ENCODE assay signal across 13 cellular contexts in genomic region chr18:7646174-7646886, GRCh38.
DNase-seq lines count a peak whose midpoint lies in the region; ATAC-seq and TF ChIP-seq lines count a peak whose summit lies in the region.
"Had no signal": no experiment of that assay in that cellular context is flagged by ENCODE, and none has a peak within 500 bp of the region (broad histone marks: within the 10 kb centered on the region; RNA-seq: fewer than 3 reads in every experiment).

No MANE protein-coding gene starts in this region.

- H3K9ac ChIP-seq in neural progenitor cell, result no peak overlapping the region

- H3K4me2 ChIP-seq in GM23338, result no peak overlapping the region
- peak overlapping the region; percentile 10 for H3K4me2 ChIP-seq in neural progenitor cell

- H3K27me3 ChIP-seq in heart right ventricle, result no peaks in the 10 kb centered on the region
- no peaks in the 10 kb centered on the region for H3K27me3 ChIP-seq in GM23338 (ENCODE audit: insufficient read depth)
- H3K27me3 ChIP-seq in RWPE2 (ENCODE audit: insufficient read depth, poor library complexity, severe bottlenecking), result no peaks in the 10 kb centered on the region
- no peaks in the 10 kb centered on the region for H3K27me3 ChIP-seq in neural progenitor cell
- H3K27me3 ChIP-seq: BE2C had no signal

- DNase-seq in heart right ventricle, result no peak
- no peak for DNase-seq in left cardiac atrium
- DNase-seq in GM23338 (ENCODE audit: low spot score), result peak; percentile 27
- no peak for DNase-seq in RWPE2 (ENCODE audit: low spot score)
- no peak for DNase-seq in neural progenitor cell (ENCODE audit: low spot score)
- no peak for DNase-seq in NCI-H1105 (lab: John Stamatoyannopoulos, UW)
- DNase-seq in NCI-H524 (lab: John Stamatoyannopoulos, UW), result no peak
- DNase-seq: BE2C; CD8-positive, alpha-beta T cell; KG1; NCI-H446 treated with DMSO at 0.1 percent for 48 hours; T-cell had no signal

- H3K27ac Mint-ChIP-seq in GM23338 (no peak overlapping the region), neural progenitor cell (no peak overlapping the region)
- H3K27ac Mint-ChIP-seq: CD8-positive, alpha-beta T cell; T-cell had no signal

- peak in 5 of 8 donors; percentile 11 to 32 (median 22) for ATAC-seq in heart right ventricle
- no peak for ATAC-seq in left cardiac atrium
- ATAC-seq in GM23338, result peak; percentile 71
- peak; percentile 19; the same call in 1 of the 3 replicates for ATAC-seq in RWPE2 (ENCODE audit: low read depth)
- ATAC-seq in HG03095 (IDR thresholded peaks at IDR 0.05; ENCODE audit: unreplicated experiment), result no peak
- ATAC-seq: CD8-positive, alpha-beta T cell; T-cell had no signal

- H3K4me3 ChIP-seq in heart right ventricle (no peak overlapping the region), GM23338 (no peak overlapping the region), RWPE2 (ENCODE audit: severe bottlenecking) (no peak overlapping the region), neural progenitor cell (no peak overlapping the region)

- peak overlapping the region in 1 of 10 donors; percentile 37 for H3K27ac ChIP-seq in heart right ventricle
- no peak overlapping the region for H3K27ac ChIP-seq in GM23338 (ENCODE audit: low read depth)
- H3K27ac ChIP-seq in RWPE2 (ENCODE audit: poor library complexity, severe bottlenecking), result no peak overlapping the region
- H3K27ac ChIP-seq in neural progenitor cell, result no peak overlapping the region

- H3K36me3 ChIP-seq in heart right ventricle (no peaks in the 10 kb centered on the region), GM23338 (ENCODE audit: insufficient read depth) (no peaks in the 10 kb centered on the region), RWPE2 (ENCODE audit: low read depth) (no peaks in the 10 kb centered on the region), neural progenitor cell (no peaks in the 10 kb centered on the region)
- H3K36me3 ChIP-seq: BE2C had no signal

- H2AFZ ChIP-seq in GM23338 (0 out of 2 replicates have a peak overlapping the region, but pooled peaks have one; percentile 13), neural progenitor cell (replicated peaks) (no peak overlapping the region)

- H3K27me3 Mint-ChIP-seq in GM23338 (ENCODE audit: insufficient read depth, low read depth, poor library complexity), result no peaks in the 10 kb centered on the region
- no peaks in the 10 kb centered on the region for H3K27me3 Mint-ChIP-seq in neural progenitor cell (ENCODE audit: insufficient read depth, low read depth)
- H3K27me3 Mint-ChIP-seq: T-cell had no signal

- 89 to 92% methylated on average over 6 of the region's 6 CpGs for WGBS in heart right ventricle, 2 donors

- H3F3A ChIP-seq in GM23338 (replicated peaks; ENCODE audit: low read depth) (no peaks in the 10 kb centered on the region), neural progenitor cell (ENCODE audit: low read depth) (no peaks in the 10 kb centered on the region)

- H3K4me3 Mint-ChIP-seq in GM23338 (no peak overlapping the region), neural progenitor cell (no peak overlapping the region)
- H3K4me3 Mint-ChIP-seq: CD8-positive, alpha-beta T cell; T-cell had no signal

- H3K79me2 ChIP-seq in GM23338 (replicated peaks; ENCODE audit: insufficient read depth) (no peaks in the 10 kb centered on the region), neural progenitor cell (ENCODE audit: low read depth) (no peaks in the 10 kb centered on the region)

- H3K4me1 Mint-ChIP-seq in GM23338 (peaks cover 12% of the 10 kb centered on the region), neural progenitor cell (no peaks in the 10 kb centered on the region)
- H3K4me1 Mint-ChIP-seq: T-cell had no signal

- H3K36me3 Mint-ChIP-seq in GM23338 (ENCODE audit: low read depth), result peaks cover 9% of the 10 kb centered on the region; the same call in 1 of the 3 replicates
- peaks cover 3% of the 10 kb centered on the region for H3K36me3 Mint-ChIP-seq in neural progenitor cell
- H3K36me3 Mint-ChIP-seq: CD8-positive, alpha-beta T cell; T-cell had no signal

- peaks cover 10% of the 10 kb centered on the region; the same call in 1 of the 3 replicates for H3K9me3 Mint-ChIP-seq in GM23338
- peaks cover 16% of the 10 kb centered on the region for H3K9me3 Mint-ChIP-seq in neural progenitor cell

- 0 out of 2 replicates have a peak, but pooled peaks cover 3% of the 10 kb centered on the region for H3K9me2 ChIP-seq in GM23338 (ENCODE audit: insufficient read depth)

- H3K9me3 ChIP-seq in heart right ventricle (peaks cover 0 to 17% (median 5%) of the 10 kb centered on the region in 11 donors), RWPE2 (ENCODE audit: severe bottlenecking) (no peaks in the 10 kb centered on the region), neural progenitor cell (ENCODE audit: low read depth) (no peaks in the 10 kb centered on the region)
- H3K9me3 ChIP-seq: BE2C had no signal

- TF ChIP-seq CTCF in heart right ventricle (IDR thresholded peaks at IDR 0.05) (no peak), GM23338 (conservative IDR thresholded peaks at IDR 0.05; ENCODE audit: low read depth in 2 of 2) (no peak), RWPE2 (IDR thresholded peaks at IDR 0.05; ENCODE audit: poor library complexity, severe bottlenecking) (no peak), neural progenitor cell (IDR thresholded peaks at IDR 0.05) (no peak)

- H4K20me1 ChIP-seq in GM23338 (replicated peaks; ENCODE audit: insufficient read depth), result no peaks in the 10 kb centered on the region
- H4K20me1 ChIP-seq in neural progenitor cell (ENCODE audit: low read depth), result no peaks in the 10 kb centered on the region

- intact Hi-C loops in heart right ventricle (cut with DNase I), result no loop called here
- intact Hi-C loops in left cardiac atrium (cut with DNase I), result no loop called here

- peaks cover 0 to 71% (median 48%) of the 10 kb centered on the region in 9 donors for H3K4me1 ChIP-seq in heart right ventricle
- peaks cover 7% of the 10 kb centered on the region; the same call in 1 of the 2 replicates for H3K4me1 ChIP-seq in GM23338 (ENCODE audit: insufficient read depth)
- no peaks in the 10 kb centered on the region for H3K4me1 ChIP-seq in RWPE2 (ENCODE audit: insufficient read depth, poor library complexity, severe bottlenecking)
- H3K4me1 ChIP-seq in neural progenitor cell, result peaks cover 8% of the 10 kb centered on the region
- H3K4me1 ChIP-seq: BE2C had no signal

TF ChIP-seq in GM23338, 12 proteins besides CTCF, POLR2A, EP300 and RAD21 (continues in another document):
- TF ChIP-seq NANOG (IDR thresholded peaks at IDR 0.05; ENCODE audit: borderline replicate concordance) (no peak), POLR2AphosphoS5 (IDR thresholded peaks at IDR 0.05; ENCODE audit: low read depth) (no peak), JUNB (IDR thresholded peaks at IDR 0.05; ENCODE audit: unreplicated experiment) (no peak), CREB1 (CRISPR knock-in tag; IDR thresholded peaks at IDR 0.05; ENCODE audit: low read depth) (no peak)
- TF ChIP-seq, protein P1, sequence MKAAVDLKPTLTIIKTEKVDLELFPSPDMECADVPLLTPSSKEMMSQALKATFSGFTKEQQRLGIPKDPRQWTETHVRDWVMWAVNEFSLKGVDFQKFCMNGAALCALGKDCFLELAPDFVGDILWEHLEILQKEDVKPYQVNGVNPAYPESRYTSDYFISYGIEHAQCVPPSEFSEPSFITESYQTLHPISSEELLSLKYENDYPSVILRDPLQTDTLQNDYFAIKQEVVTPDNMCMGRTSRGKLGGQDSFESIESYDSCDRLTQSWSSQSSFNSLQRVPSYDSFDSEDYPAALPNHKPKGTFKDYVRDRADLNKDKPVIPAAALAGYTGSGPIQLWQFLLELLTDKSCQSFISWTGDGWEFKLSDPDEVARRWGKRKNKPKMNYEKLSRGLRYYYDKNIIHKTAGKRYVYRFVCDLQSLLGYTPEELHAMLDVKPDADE (IDR thresholded peaks at IDR 0.05), result no peak

Comparison
In these comparisons a context has a peak if more than half of its experiments do, and no peak if none do; other contexts are left out.
1. ATAC-seq: peak in heart right ventricle (5 of 8), GM23338 (single experiment) and RWPE2 (single experiment); none in left cardiac atrium (0 of 2) and HG03095 (single experiment).